In genomic region chr11:46290598-46291309, GRCh38 we compare ENCODE assay signal across 9 cellular contexts. TPM values are rescaled to one million over a fixed set of nuclear protein-coding genes. Genes with fewer than 3 reads are reported as not detected.
DNase-seq lines count a peak whose midpoint lies in the region; ATAC-seq and TF ChIP-seq lines count a peak whose summit lies in the region.
"Had no signal": no experiment of that assay in that cellular context is flagged by ENCODE, and none has a peak within 500 bp of the region (broad histone marks: within the 10 kb centered on the region; RNA-seq: fewer than 3 reads in every experiment).

No MANE protein-coding gene starts in this region.

- H3K4me1 Mint-ChIP-seq in endodermal cell (peaks cover 28% of the 10 kb centered on the region), nephron progenitor cell (peaks cover 59% of the 10 kb centered on the region)

- H3K27me3 ChIP-seq in MG63 (no peaks in the 10 kb centered on the region), endodermal cell (ENCODE audit: control insufficient read depth, insufficient read depth, low read length, poor library complexity, severe bottlenecking) (no peaks in the 10 kb centered on the region)

- WGBS in endodermal cell (ENCODE audit: insufficient coverage in 1 of 2, insufficient read length in 1 of 2), 2 experiments: 52 to 57% methylated on average over 5 to 6 of the region's 6 CpGs

- no peak for TF ChIP-seq CTCF in endodermal cell (conservative IDR thresholded peaks at IDR 0.05)
- no peak for TF ChIP-seq CTCF in nephron progenitor cell (IDR thresholded peaks at IDR 0.05)

- H3K4me3 ChIP-seq in MG63: no peak overlapping the region
- H3K4me3 ChIP-seq in endodermal cell (ENCODE audit: low read length): peak overlapping the region; percentile 26

- H3K4me1 ChIP-seq in endodermal cell (ENCODE audit: control insufficient read depth, insufficient read depth, low read length): peaks cover 21% of the 10 kb centered on the region

- peak overlapping the region; percentile 36 for H3K9ac ChIP-seq in endodermal cell (ENCODE audit: extremely low read depth, low read length, poor library complexity, severe bottlenecking)

- peak; percentile 93 for DNase-seq in AG20443 (ENCODE audit: low spot score)
- peak; percentile 94 for DNase-seq in MG63
- peak; percentile 94 for DNase-seq in endodermal cell
- peak; percentile 85 for DNase-seq in nephron progenitor cell
- no peak for DNase-seq in T-helper 1 cell
- no peak for DNase-seq in GM19238 (ENCODE audit: insufficient read length, low spot score)
- DNase-seq: NCI-H526 treated with DMSO at 0.1 percent for 48 hours had no signal

- H3K27ac Mint-ChIP-seq in endodermal cell: peak overlapping the region; percentile 86
- peak overlapping the region; percentile 86 for H3K27ac Mint-ChIP-seq in nephron progenitor cell

- H3K9me3 ChIP-seq in MG63 (no peaks in the 10 kb centered on the region), endodermal cell (ENCODE audit: control insufficient read depth, low read length) (no peaks in the 10 kb centered on the region)

- H3K36me3 ChIP-seq in MG63: peaks cover 23% of the 10 kb centered on the region
- H3K36me3 ChIP-seq in endodermal cell (ENCODE audit: control insufficient read depth, insufficient read depth, low read length): no peaks in the 10 kb centered on the region

- H3K4me3 Mint-ChIP-seq in endodermal cell (peak overlapping the region; percentile 18), nephron progenitor cell (peak overlapping the region; percentile 34)

- no peaks in the 10 kb centered on the region for H3K27me3 Mint-ChIP-seq in endodermal cell (ENCODE audit: insufficient read depth)
- peaks cover 17% of the 10 kb centered on the region for H3K27me3 Mint-ChIP-seq in nephron progenitor cell (ENCODE audit: low read depth, poor library complexity)

- ATAC-seq in GM21825 (IDR thresholded peaks at IDR 0.05; ENCODE audit: unreplicated experiment) (no peak), HG03565 (IDR thresholded peaks at IDR 0.05; ENCODE audit: unreplicated experiment) (no peak)

- H3K9me3 Mint-ChIP-seq in endodermal cell (no peaks in the 10 kb centered on the region), nephron progenitor cell (no peaks in the 10 kb centered on the region)

- H3K36me3 Mint-ChIP-seq in endodermal cell (ENCODE audit: low read depth) (no peaks in the 10 kb centered on the region), nephron progenitor cell (ENCODE audit: low read depth) (no peaks in the 10 kb centered on the region)

- no peak overlapping the region for H3K27ac ChIP-seq in endodermal cell (ENCODE audit: low read depth, low read length)

RNA-seq across cellular contexts. Expression of gene CREB3L1, which starts 13.3 kb away (rescaled TPM):
- 2.5 and 12.5 TPM in 2 replicates for total RNA-seq in MG63 (2014; rRNA removed; shearing (Covaris generic); ENCODE audit: low replicate concordance)
- total RNA-seq in endodermal cell: 1 to 10 TPM; 8.8 to 9.9 TPM
- 6.6 TPM for polyA plus RNA-seq in endodermal cell (2013, experiment 1 of 2)
- 7.5 TPM for polyA plus RNA-seq in endodermal cell (2013, experiment 2 of 2)

RNA-seq across cellular contexts. Expression of gene DGKZ, which starts 56.5 kb away (rescaled TPM):
- total RNA-seq in MG63 (2014; rRNA removed; shearing (Covaris generic); ENCODE audit: low replicate concordance): 33.4 and 45.4 TPM in 2 replicates
- total RNA-seq in endodermal cell: 10 to 100 TPM; 49.6 to 57.3 TPM
- 40.7 TPM for polyA plus RNA-seq in endodermal cell (2013, experiment 1 of 2)
- polyA plus RNA-seq in endodermal cell (2013, experiment 2 of 2): 38.7 TPM

Comparison
In these comparisons a context has a peak if more than half of its experiments do, and no peak if none do; other contexts are left out.
1. DNase-seq: peak in AG20443 (single experiment), MG63 (single experiment), endodermal cell (single experiment) and nephron progenitor cell (single experiment); none in T-helper 1 cell (0 of 5) and GM19238 (single experiment).